ENCODE assay signal across 8 cellular contexts in the genomic region with DNA sequence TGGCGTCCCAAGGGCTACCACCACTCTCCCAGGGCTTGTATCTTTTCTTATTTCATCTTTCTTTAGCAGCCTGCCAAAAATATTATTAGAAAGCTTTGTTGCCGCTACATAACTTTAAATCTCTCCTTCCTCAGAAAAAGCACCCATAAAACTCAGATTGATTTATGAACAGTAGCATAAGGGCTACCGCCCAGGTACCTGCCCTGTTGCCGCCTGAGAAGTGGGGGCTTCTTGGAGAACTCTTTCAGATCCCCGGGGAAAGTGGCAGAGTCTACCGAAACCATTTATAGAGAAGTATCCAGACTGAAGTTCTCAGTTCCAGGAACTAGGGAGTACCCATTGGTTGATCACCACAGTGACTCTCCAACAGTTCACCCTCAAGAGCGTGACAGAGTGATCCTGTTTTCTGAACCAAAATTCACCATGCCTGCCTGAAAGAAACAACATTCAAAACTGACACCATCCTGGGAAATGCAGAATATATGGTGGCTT. TPM values are rescaled to one million over a fixed set of nuclear protein-coding genes. Genes with fewer than 3 reads are reported as not detected.
DNase-seq lines count a peak whose midpoint lies in the region; ATAC-seq, FAIRE-seq and TF ChIP-seq lines count a peak whose summit lies in the region.

No MANE protein-coding gene starts in this region.

- no peak for FAIRE-seq in kidney (lab: Jason Lieb, UNC)

- H3K4me3 ChIP-seq in kidney (ENCODE audit: low read length in 2 of 2), result peak overlapping the region; percentile 69 to 70
- H3K4me3 ChIP-seq in stomach smooth muscle (ENCODE audit: low read length in 2 of 2), result peak overlapping the region; percentile 89 to 90

- H3K27ac ChIP-seq in kidney (ENCODE audit: low read depth in 2 of 2, low read length in 2 of 2), result peak overlapping the region; percentile 76 to 89
- H3K27ac ChIP-seq in stomach smooth muscle (ENCODE audit: low read length), result peak overlapping the region; percentile 58

- peak overlapping the region; percentile 82 for H3K4me3 Mint-ChIP-seq in activated naive CD4-positive, alpha-beta T cell treated with anti-CD3 and anti-CD28 coated beads, Interleukin-2, amount 50 U/mL, for 24 hours
- H3K4me3 Mint-ChIP-seq in activated naive CD8-positive, alpha-beta T cell, result peak overlapping the region; percentile 91

- no peaks in the 10 kb centered on the region for H3K9me3 ChIP-seq in kidney (ENCODE audit: control insufficient read depth in 1 of 2, low read length in 2 of 2)
- H3K9me3 ChIP-seq in stomach smooth muscle (ENCODE audit: control insufficient read depth in 2 of 2, low read length in 2 of 2), result no peaks in the 10 kb centered on the region

- H3K27me3 ChIP-seq in stomach smooth muscle (ENCODE audit: control insufficient read depth in 1 of 2, insufficient read depth in 2 of 2, low read length in 2 of 2), result no peaks in the 10 kb centered on the region

- no peak for ATAC-seq in GM18873 (IDR thresholded peaks at IDR 0.05; ENCODE audit: low FRiP score, unreplicated experiment)

- H3K9me3 Mint-ChIP-seq in activated naive CD4-positive, alpha-beta T cell treated with anti-CD3 and anti-CD28 coated beads, Interleukin-2, amount 50 U/mL, for 24 hours, result no peaks in the 10 kb centered on the region
- H3K9me3 Mint-ChIP-seq in activated naive CD8-positive, alpha-beta T cell (ENCODE audit: low read depth), result no peaks in the 10 kb centered on the region

- peak overlapping the region; percentile 91 for H3K27ac Mint-ChIP-seq in activated naive CD4-positive, alpha-beta T cell treated with anti-CD3 and anti-CD28 coated beads, Interleukin-2, amount 50 U/mL, for 24 hours
- H3K27ac Mint-ChIP-seq in activated naive CD8-positive, alpha-beta T cell, result peak overlapping the region; percentile 98

- H3K4me1 Mint-ChIP-seq in activated naive CD4-positive, alpha-beta T cell treated with anti-CD3 and anti-CD28 coated beads, Interleukin-2, amount 50 U/mL, for 24 hours, result peaks cover 36% of the 10 kb centered on the region
- peaks cover 41% of the 10 kb centered on the region for H3K4me1 Mint-ChIP-seq in activated naive CD8-positive, alpha-beta T cell (ENCODE audit: low read depth)

- TF ChIP-seq CTCF in kidney (IDR thresholded peaks at IDR 0.05; ENCODE audit: borderline replicate concordance, extremely low read depth, insufficient read depth), result no peak

- peak overlapping the region in 1 of 2 donors; percentile 70 for H3K9ac ChIP-seq in kidney (ENCODE audit: low read length in 2 of 2)
- peak overlapping the region; percentile 51 to 80 for H3K9ac ChIP-seq in stomach smooth muscle (ENCODE audit: low read length in 2 of 2)

- H3K4me1 ChIP-seq in kidney (ENCODE audit: control insufficient read depth in 1 of 2, insufficient read depth in 1 of 2, low read depth in 1 of 2, low read length in 2 of 2) (peaks cover 4 to 10% of the 10 kb centered on the region in 2 donors), stomach smooth muscle (ENCODE audit: control insufficient read depth, insufficient read depth, low read length) (peaks cover 29% of the 10 kb centered on the region)

- intact Hi-C loops in kidney (cut with DNase I), result no loop called here

- peaks cover 10% of the 10 kb centered on the region for H3K36me3 Mint-ChIP-seq in activated naive CD4-positive, alpha-beta T cell treated with anti-CD3 and anti-CD28 coated beads, Interleukin-2, amount 50 U/mL, for 24 hours
- H3K36me3 Mint-ChIP-seq in activated naive CD8-positive, alpha-beta T cell, result peaks cover 8% of the 10 kb centered on the region

- H3K27me3 Mint-ChIP-seq in activated naive CD4-positive, alpha-beta T cell treated with anti-CD3 and anti-CD28 coated beads, Interleukin-2, amount 50 U/mL, for 24 hours, result no peaks in the 10 kb centered on the region
- H3K27me3 Mint-ChIP-seq in activated naive CD8-positive, alpha-beta T cell, result no peaks in the 10 kb centered on the region

- DNase-seq in activated naive CD4-positive, alpha-beta T cell treated with anti-CD3 and anti-CD28 coated beads, Interleukin-2, amount 50 U/mL, for 16 hours, result no peak
- DNase-seq in kidney (no peak), NCI-H1092 treated with DMSO at 0.1 percent for 48 hours (lab: John Stamatoyannopoulos, UW) (no peak), NCI-H446 treated with DMSO at 0.1 percent for 48 hours (lab: John Stamatoyannopoulos, UW) (no peak)

- peaks cover 0 to 3% of the 10 kb centered on the region in 2 donors for H3K36me3 ChIP-seq in kidney (ENCODE audit: control insufficient read depth in 1 of 2, insufficient read depth in 2 of 2, low read length in 2 of 2)
- H3K36me3 ChIP-seq in stomach smooth muscle (ENCODE audit: control insufficient read depth in 2 of 2, insufficient read depth in 2 of 2, low read length in 2 of 2), result peaks cover 0 to 3% of the 10 kb centered on the region in 2 donors

RNA-seq across cellular contexts. Expression of a gene that starts 0.7 kb away (rescaled TPM):
- 14.5 TPM for total RNA-seq in kidney
- 10.1 TPM for polyA plus RNA-seq in kidney (ENCODE audit: insufficient read depth, low read depth, low replicate concordance)
